ENCODE assay signal across 17 cellular contexts in the genomic region with DNA sequence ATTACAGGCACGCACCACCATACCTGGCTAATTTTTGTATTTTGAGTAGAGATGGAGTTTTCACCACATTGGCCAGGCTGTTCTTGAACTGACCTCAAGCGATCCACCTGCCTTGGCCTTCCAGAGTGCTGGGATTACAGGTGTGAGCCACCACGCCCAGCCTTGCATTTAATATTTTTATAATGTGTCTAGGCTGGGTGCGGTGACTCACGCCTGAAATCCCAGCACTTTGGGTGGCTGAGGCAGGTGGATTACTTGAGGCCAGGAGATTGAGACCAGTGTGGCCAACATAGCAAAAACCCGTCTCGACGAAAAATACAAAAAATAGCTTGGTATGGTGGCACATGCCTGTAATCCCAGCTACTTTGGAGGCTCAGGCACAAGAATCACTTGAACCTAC. TPM values are rescaled to one million over a fixed set of nuclear protein-coding genes. Genes with fewer than 3 reads are reported as not detected.
DNase-seq lines count a peak whose midpoint lies in the region; ATAC-seq, FAIRE-seq and TF ChIP-seq lines count a peak whose summit lies in the region.
"Had no signal": no experiment of that assay in that cellular context is flagged by ENCODE, and none has a peak within 500 bp of the region (broad histone marks: within the 10 kb centered on the region; RNA-seq: fewer than 3 reads in every experiment).

No MANE protein-coding gene starts in this region.

- H3K4me1 Mint-ChIP-seq in WTC11, result peaks cover 46% of the 10 kb centered on the region

- no peak overlapping the region for H2AFZ ChIP-seq in DND-41 (ENCODE audit: low read depth, low read length)

- no peaks in the 10 kb centered on the region for H3K9me3 ChIP-seq in A549
- no peaks in the 10 kb centered on the region for H3K9me3 ChIP-seq in DND-41 (ENCODE audit: insufficient read depth, low read length, severe bottlenecking)
- H3K9me3 ChIP-seq in iPS-20b (ENCODE audit: insufficient read depth, low read depth, low read length), result no peaks in the 10 kb centered on the region
- no peaks in the 10 kb centered on the region for H3K9me3 ChIP-seq in pancreas
- H3K9me3 ChIP-seq: left ventricle myocardium inferior, prostate gland had no signal

- FAIRE-seq in A549 (lab: Jason Lieb, UNC) (no peak), pancreas (lab: Jason Lieb, UNC) (no peak)
- FAIRE-seq: GM18507 had no signal

- H3K79me2 ChIP-seq in DND-41 (ENCODE audit: insufficient read depth, low read length), result peaks cover 56% of the 10 kb centered on the region

- H3K36me3 ChIP-seq in DND-41 (ENCODE audit: insufficient read depth, low read length) (peaks cover 78% of the 10 kb centered on the region), iPS-20b (ENCODE audit: insufficient read depth, low read depth, low read length) (peaks cover 74% of the 10 kb centered on the region), pancreas (peaks cover 0 to 37% (median 30%) of the 10 kb centered on the region in 3 donors)
- H3K36me3 ChIP-seq: prostate gland had no signal

- no peak for TF ChIP-seq POLR2A in A549 (IDR thresholded peaks at IDR 0.05; ENCODE audit: low read length)

- H4K20me1 ChIP-seq in DND-41 (ENCODE audit: insufficient read depth, low read length), result peaks cover 54% of the 10 kb centered on the region

- TF ChIP-seq EP300 in A549 (IDR thresholded peaks at IDR 0.05), result no peak

- ATAC-seq in A549, result no peak
- no peak for ATAC-seq in DND-41 (ENCODE audit: insufficient read depth, low read depth)
- no peak for ATAC-seq in WTC11
- ATAC-seq in pancreas, result no peak

- H3K27ac Mint-ChIP-seq in WTC11, result no peak overlapping the region
- H3K27ac Mint-ChIP-seq: B cell had no signal

- H3K27ac ChIP-seq in A549 (no peak overlapping the region), DND-41 (ENCODE audit: low read length) (no peak overlapping the region), iPS-20b (ENCODE audit: low read length) (no peak overlapping the region), pancreas (no peak overlapping the region)
- H3K27ac ChIP-seq: left ventricle myocardium inferior, prostate gland had no signal

- H3K4me3 Mint-ChIP-seq in WTC11, result peak overlapping the region; percentile 96
- H3K4me3 Mint-ChIP-seq: B cell had no signal

- TF ChIP-seq CTCF in A549 (IDR thresholded peaks at IDR 0.05) (no peak), DND-41 (IDR thresholded peaks at IDR 0.05; ENCODE audit: borderline replicate concordance, extremely low read depth, low read length, poor library complexity, severe bottlenecking) (no peak), WTC11 (IDR thresholded peaks at IDR 0.05) (no peak), pancreas (IDR thresholded peaks at IDR 0.05) (no peak)

- CTCF ChIA-PET in A549 (lab: Yijun Ruan, JAX) (interaction anchor here (1.2 to 1.5 kb wide), 2 partner anchors 165 to 391 kb away, joined by 4 read pairs; no protein-coding TSS in a partner anchor), WTC11 (lab: Charles Lee) (no interaction called here)

- H3K4me3 ChIP-seq in A549 (0 out of 3 replicates have a peak overlapping the region, but pooled peaks have one; percentile 86), DND-41 (ENCODE audit: low read depth in 1 of 2, low read length in 2 of 2) (no peak overlapping the region), iPS-20b (ENCODE audit: low read length) (no peak overlapping the region), pancreas (no peak overlapping the region)
- H3K4me3 ChIP-seq: left ventricle myocardium inferior, prostate gland had no signal

- 94% methylated on average over 8 of the region's 8 CpGs for WGBS in A549 (ENCODE audit: missing lambda C conversion rate)
- WGBS in pancreas, 2 donors, result 88 to 94% methylated on average over 8 of the region's 8 CpGs

- H3K4me1 ChIP-seq in A549 (peaks cover 41% of the 10 kb centered on the region), DND-41 (ENCODE audit: insufficient read depth, low read length) (peaks cover 36% of the 10 kb centered on the region), iPS-20b (ENCODE audit: insufficient read depth, low read length) (peaks cover 12% of the 10 kb centered on the region; the same call in 1 of the 2 replicates), pancreas (peaks cover 9 to 33% (median 12%) of the 10 kb centered on the region in 3 donors)

- H3K9ac ChIP-seq in DND-41 (ENCODE audit: low read depth, low read length), result no peak overlapping the region
- peak overlapping the region; percentile 100; the same call in 1 of the 2 replicates for H3K9ac ChIP-seq in iPS-20b (ENCODE audit: low read depth, low read length)

- H3K27me3 ChIP-seq in DND-41 (ENCODE audit: insufficient read depth, low read length, poor library complexity), result no peaks in the 10 kb centered on the region
- H3K27me3 ChIP-seq in iPS-20b (ENCODE audit: insufficient read depth, low read length), result no peaks in the 10 kb centered on the region
- H3K27me3 ChIP-seq in pancreas, result no peaks in the 10 kb centered on the region

- POLR2A ChIA-PET in A549 (lab: Yijun Ruan, JAX), result no interaction called here
- POLR2A ChIA-PET in WTC11 (lab: Charles Lee), result no interaction called here

- no peaks in the 10 kb centered on the region for H3K9me3 Mint-ChIP-seq in WTC11

- H3K4me2 ChIP-seq in A549 (peak overlapping the region; percentile 91), DND-41 (ENCODE audit: insufficient read depth, low read length) (peak overlapping the region; percentile 77)

- intact Hi-C loops in pancreas (cut with DNase I), result no loop called here

- TF ChIP-seq RAD21 in A549 (conservative IDR thresholded peaks at IDR 0.05 in 1 of 2, IDR thresholded peaks at IDR 0.05 in 1 of 2), result no peak

- H3K36me3 Mint-ChIP-seq in WTC11, result peaks cover 77% of the 10 kb centered on the region

- no peaks in the 10 kb centered on the region for H3K27me3 Mint-ChIP-seq in WTC11 (ENCODE audit: low read depth)
- H3K27me3 Mint-ChIP-seq: B cell had no signal

- no peak for DNase-seq in A549 (ENCODE audit: low read depth in 1 of 2, low spot score in 1 of 2)
- no peak for DNase-seq in DND-41
- no peak for DNase-seq in WTC11 (ENCODE audit: low spot score)
- DNase-seq in NCI-H524 (lab: John Stamatoyannopoulos, UW), result no peak
- DNase-seq in pancreas, result no peak
- DNase-seq in NOMO-1 treated with dmso at 0.1 percent for 144 hours (lab: John Stamatoyannopoulos, UW; ENCODE audit: unreplicated experiment), result no peak
- DNase-seq: activated CD4-positive, alpha-beta T cell treated with anti-CD3 and anti-CD28 coated beads, Interleukin-2, amount 50 U/mL, for 4 hours; central memory CD4-positive, alpha-beta T cell; effector memory CD4-positive, alpha-beta T cell; left ventricle myocardium inferior; NCI-H1694 treated with DMSO at 0.1 percent for 48 hours; stimulated activated CD4-positive, alpha-beta T cell treated with anti-CD3 and anti-CD28 coated beads, Interleukin-12 subunit alpha, Interleukin-12 subunit beta, amount 100 ng/mL, for 4 hours; substantia nigra had no signal

TF ChIP-seq in A549, 52 proteins besides CTCF, POLR2A, EP300 and RAD21:
- TF ChIP-seq JUN (IDR thresholded peaks at IDR 0.05), result no peak; a peak in 1 of 5 replicates
- TF ChIP-seq HDAC2 (IDR thresholded peaks at IDR 0.05), result no peak
- TF ChIP-seq TP53 (CRISPR knock-in tag; IDR thresholded peaks at IDR 0.05), result no peak
- TF ChIP-seq HOXB13 (CRISPR knock-in tag; IDR thresholded peaks at IDR 0.05; ENCODE audit: low read depth), result no peak
- TF ChIP-seq ZSCAN20 (CRISPR knock-in tag; IDR thresholded peaks at IDR 0.05), result no peak
- TF ChIP-seq FOSL2 (IDR thresholded peaks at IDR 0.05), result no peak
- TF ChIP-seq FOSL2 (CRISPR knock-in tag; IDR thresholded peaks at IDR 0.05), result no peak
- no peak for TF ChIP-seq KDM5A (IDR thresholded peaks at IDR 0.05)
- no peak for TF ChIP-seq ESRRA (IDR thresholded peaks at IDR 0.05; ENCODE audit: borderline replicate concordance, low read length)

TF ChIP-seq in WTC11, 78 proteins besides CTCF, POLR2A, EP300 and RAD21 (continues in another document):
- TF ChIP-seq NFYB (CRISPR knock-in tag; conservative IDR thresholded peaks at IDR 0.05; ENCODE audit: low read depth) (no peak), CREB1 (CRISPR knock-in tag; IDR thresholded peaks at IDR 0.05) (no peak), NFE2L1 (CRISPR knock-in tag; IDR thresholded peaks at IDR 0.05) (no peak), ATF1 (CRISPR knock-in tag; IDR thresholded peaks at IDR 0.05) (no peak)
- TF ChIP-seq, protein P1, sequence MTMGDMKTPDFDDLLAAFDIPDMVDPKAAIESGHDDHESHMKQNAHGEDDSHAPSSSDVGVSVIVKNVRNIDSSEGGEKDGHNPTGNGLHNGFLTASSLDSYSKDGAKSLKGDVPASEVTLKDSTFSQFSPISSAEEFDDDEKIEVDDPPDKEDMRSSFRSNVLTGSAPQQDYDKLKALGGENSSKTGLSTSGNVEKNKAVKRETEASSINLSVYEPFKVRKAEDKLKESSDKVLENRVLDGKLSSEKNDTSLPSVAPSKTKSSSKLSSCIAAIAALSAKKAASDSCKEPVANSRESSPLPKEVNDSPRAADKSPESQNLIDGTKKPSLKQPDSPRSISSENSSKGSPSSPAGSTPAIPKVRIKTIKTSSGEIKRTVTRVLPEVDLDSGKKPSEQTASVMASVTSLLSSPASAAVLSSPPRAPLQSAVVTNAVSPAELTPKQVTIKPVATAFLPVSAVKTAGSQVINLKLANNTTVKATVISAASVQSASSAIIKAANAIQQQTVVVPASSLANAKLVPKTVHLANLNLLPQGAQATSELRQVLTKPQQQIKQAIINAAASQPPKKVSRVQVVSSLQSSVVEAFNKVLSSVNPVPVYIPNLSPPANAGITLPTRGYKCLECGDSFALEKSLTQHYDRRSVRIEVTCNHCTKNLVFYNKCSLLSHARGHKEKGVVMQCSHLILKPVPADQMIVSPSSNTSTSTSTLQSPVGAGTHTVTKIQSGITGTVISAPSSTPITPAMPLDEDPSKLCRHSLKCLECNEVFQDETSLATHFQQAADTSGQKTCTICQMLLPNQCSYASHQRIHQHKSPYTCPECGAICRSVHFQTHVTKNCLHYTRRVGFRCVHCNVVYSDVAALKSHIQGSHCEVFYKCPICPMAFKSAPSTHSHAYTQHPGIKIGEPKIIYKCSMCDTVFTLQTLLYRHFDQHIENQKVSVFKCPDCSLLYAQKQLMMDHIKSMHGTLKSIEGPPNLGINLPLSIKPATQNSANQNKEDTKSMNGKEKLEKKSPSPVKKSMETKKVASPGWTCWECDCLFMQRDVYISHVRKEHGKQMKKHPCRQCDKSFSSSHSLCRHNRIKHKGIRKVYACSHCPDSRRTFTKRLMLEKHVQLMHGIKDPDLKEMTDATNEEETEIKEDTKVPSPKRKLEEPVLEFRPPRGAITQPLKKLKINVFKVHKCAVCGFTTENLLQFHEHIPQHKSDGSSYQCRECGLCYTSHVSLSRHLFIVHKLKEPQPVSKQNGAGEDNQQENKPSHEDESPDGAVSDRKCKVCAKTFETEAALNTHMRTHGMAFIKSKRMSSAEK (CRISPR knock-in tag; IDR thresholded peaks at IDR 0.05; ENCODE audit: borderline replicate concordance), result no peak

RNA-seq across cellular contexts. Expression of a gene that starts 3.2 kb away (rescaled TPM):
- polyA plus RNA-seq in A549 (2011; rRNA removed) (4,046 and 4,130 TPM in 2 replicates), A549 (2017; fragmentation: RNase III; extraction: RNeasy Plus Mini Kit Qiagen cat#74134 plus additional on column Dnase treatment) (4,215 to 4,381 TPM (median 4,330 TPM) in 3 replicates), pancreas (1,000 to 10,000 TPM; 1,646 to 2,596 TPM)
- polyA plus RNA-seq in A549 (2012; cell fraction: cytosol; rRNA removed), result 1,938 and 2,074 TPM in 2 replicates
- polyA plus RNA-seq in A549 (2012; cell fraction: nucleus; rRNA removed), result 702 and 1,256 TPM in 2 replicates
- 862 and 1,170 TPM in 2 replicates for polyA minus RNA-seq in A549 (2011; rRNA and poly(A)+ RNA removed)
- total RNA-seq in WTC11 (2021) (3,135 to 3,488 TPM (median 3,463 TPM) in 3 replicates), pancreas (1,000 to 10,000 TPM; 1,329 to 2,188 (median 1,510) TPM)
